15 cellular contexts compared by ENCODE assay signal in genomic region chr15:44033894-44034293, GRCh38.
DNase-seq lines count a peak whose midpoint lies in the region; ATAC-seq and TF ChIP-seq lines count a peak whose summit lies in the region.
"Had no signal": no experiment of that assay in that cellular context is flagged by ENCODE, and none has a peak within 500 bp of the region (broad histone marks: within the 10 kb centered on the region; RNA-seq: fewer than 3 reads in every experiment).

No MANE protein-coding gene starts in this region.

- no peak overlapping the region for H2BK120ac ChIP-seq in mesendoderm (ENCODE audit: low read depth, low read length)

- no peak overlapping the region for H2AK5ac ChIP-seq in mesendoderm (ENCODE audit: low read length)

- no peak overlapping the region for H3K23ac ChIP-seq in mesendoderm (ENCODE audit: low read length)

- no peak overlapping the region for H3K4ac ChIP-seq in mesendoderm (ENCODE audit: low read depth, low read length)

- peaks cover 0 to 13% (median 9%) of the 10 kb centered on the region in 3 donors for H3K27me3 Mint-ChIP-seq in immature natural killer cell (ENCODE audit: low read depth in 3 of 3)

- TF ChIP-seq CTCF in cardiac fibroblast (IDR thresholded peaks at IDR 0.05; ENCODE audit: low read depth, low read length): no peak

- no peak overlapping the region for H3K27ac ChIP-seq in mesendoderm (ENCODE audit: low read depth, low read length)
- H3K27ac ChIP-seq: stomach had no signal

- no peaks in the 10 kb centered on the region for H3K9me3 Mint-ChIP-seq in immature natural killer cell

- no peak overlapping the region for H4K5ac ChIP-seq in mesendoderm (ENCODE audit: low read length)

- no peaks in the 10 kb centered on the region for H3K79me2 ChIP-seq in mesendoderm (ENCODE audit: control insufficient read depth, insufficient read depth, low read length)

- no peak overlapping the region for H3K4me3 Mint-ChIP-seq in immature natural killer cell
- H3K4me3 Mint-ChIP-seq: CD4-positive, CD25-positive, alpha-beta regulatory T cell had no signal

- H3K36me3 ChIP-seq in mesendoderm (ENCODE audit: control insufficient read depth, insufficient read depth, low read length): no peaks in the 10 kb centered on the region
- H3K36me3 ChIP-seq: HAP-1, stomach had no signal

- no peak overlapping the region for H3K4me2 ChIP-seq in mesendoderm (ENCODE audit: low read length)

- H3K36me3 Mint-ChIP-seq in immature natural killer cell: no peaks in the 10 kb centered on the region
- H3K36me3 Mint-ChIP-seq: CD4-positive, CD25-positive, alpha-beta regulatory T cell had no signal

- no peak overlapping the region for H3K56ac ChIP-seq in mesendoderm (ENCODE audit: low read length)

- H3K4me3 ChIP-seq in cardiac fibroblast (replicated peaks in 1 of 2; ENCODE audit: low read depth in 2 of 2, low read length in 2 of 2) (no peak overlapping the region), mesendoderm (ENCODE audit: low read length) (no peak overlapping the region)
- H3K4me3 ChIP-seq: HAP-1, stomach had no signal

- DNase-seq in Ammon's horn (ENCODE audit: low spot score) (peak; percentile 21), LHCN-M2 (ENCODE audit: low read depth) (peak; percentile 81), cardiac fibroblast (ENCODE audit: low read depth in 2 of 2) (peak; percentile 69 to 81), mesendoderm (peak; percentile 19), immature natural killer cell (no peak), NCI-H2227 (lab: John Stamatoyannopoulos, UW; ENCODE audit: unreplicated experiment) (no peak)
- DNase-seq: amniotic stem cell; CD4-positive, CD25-positive, alpha-beta regulatory T cell; NCI-H1105; NK-92 treated with Interleukin-12 subunit alpha and Interleukin-12 subunit beta, amount 100 ng/mL, for 24 hours; stimulated activated CD4-positive, alpha-beta T cell treated with anti-CD3 and anti-CD28 coated beads, Interleukin-4, amount 100 ng/mL, for 24 hours; stomach had no signal

- no peak overlapping the region for H3K18ac ChIP-seq in mesendoderm (ENCODE audit: low read length)

- TF ChIP-seq POLR2A in GM18505 (IDR thresholded peaks at IDR 0.05; ENCODE audit: borderline replicate concordance, extremely low read depth, insufficient read depth, insufficient read length): no peak

- H3K27ac Mint-ChIP-seq in immature natural killer cell: no peak overlapping the region
- H3K27ac Mint-ChIP-seq: CD4-positive, CD25-positive, alpha-beta regulatory T cell had no signal

- H4K8ac ChIP-seq in mesendoderm (ENCODE audit: low read depth, low read length): no peak overlapping the region

- ATAC-seq in GM18505 (IDR thresholded peaks at IDR 0.05; ENCODE audit: unreplicated experiment) (no peak), HG03565 (IDR thresholded peaks at IDR 0.05; ENCODE audit: unreplicated experiment) (no peak)

- no peaks in the 10 kb centered on the region for H3K4me1 ChIP-seq in mesendoderm (ENCODE audit: control insufficient read depth, low read depth, low read length)
- H3K4me1 ChIP-seq: HAP-1 had no signal

- WGBS in mesendoderm (ENCODE audit: extremely low coverage, insufficient coverage, low lambda C conversion rate): no CpG with 5 or more reads among the region's 1 CpG

- no peaks in the 10 kb centered on the region for H3K79me1 ChIP-seq in mesendoderm (ENCODE audit: low read length)

- H3K4me1 Mint-ChIP-seq in immature natural killer cell: no peaks in the 10 kb centered on the region
- H3K4me1 Mint-ChIP-seq: CD4-positive, CD25-positive, alpha-beta regulatory T cell had no signal

- H3K9ac ChIP-seq in mesendoderm (ENCODE audit: low read length): no peak overlapping the region

- no peak overlapping the region for H2BK15ac ChIP-seq in mesendoderm (replicated peaks; ENCODE audit: low read depth)

- no peaks in the 10 kb centered on the region for H3K27me3 ChIP-seq in mesendoderm (ENCODE audit: insufficient read depth, low read length, poor library complexity)

- no peak overlapping the region for H2BK5ac ChIP-seq in mesendoderm (ENCODE audit: low read length)

Comparison
In these comparisons a context has a peak if more than half of its experiments do, and no peak if none do; other contexts are left out.
1. DNase-seq: peak in Ammon's horn (single experiment), LHCN-M2 (single experiment), cardiac fibroblast (2 of 2) and mesendoderm (single experiment); none in immature natural killer cell (0 of 3) and NCI-H2227 (single experiment).